ENCODE assay signal across 13 cellular contexts in the genomic region with DNA sequence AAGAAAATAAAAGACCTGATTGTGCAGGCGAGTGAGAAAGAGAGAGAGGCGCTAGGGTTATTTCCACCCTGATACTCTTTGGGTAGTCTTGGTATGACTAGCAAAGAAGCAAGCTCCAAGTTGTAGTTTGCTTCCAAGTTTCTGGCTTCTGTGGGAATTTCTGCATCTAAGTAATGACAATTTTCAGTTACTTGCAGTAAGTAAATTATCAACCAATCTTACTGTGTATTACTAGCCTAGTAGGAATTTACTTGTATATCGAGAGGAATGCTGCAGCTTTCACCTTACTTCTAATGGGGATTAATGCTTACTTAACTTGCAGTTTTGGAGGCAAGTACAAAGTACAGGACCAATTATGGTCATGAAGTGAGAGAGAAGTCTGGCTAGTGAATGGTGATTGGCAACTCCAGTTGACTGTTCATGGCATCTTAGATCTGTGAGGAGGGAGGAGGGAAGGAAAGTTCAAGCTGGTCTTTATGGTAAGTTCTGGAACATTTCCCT. TPM values are rescaled to one million over a fixed set of nuclear protein-coding genes. Genes with fewer than 3 reads are reported as not detected.
DNase-seq lines count a peak whose midpoint lies in the region; ATAC-seq, FAIRE-seq and TF ChIP-seq lines count a peak whose summit lies in the region.
"Had no signal": no experiment of that assay in that cellular context is flagged by ENCODE, and none has a peak within 500 bp of the region (broad histone marks: within the 10 kb centered on the region; RNA-seq: fewer than 3 reads in every experiment).

No MANE protein-coding gene starts in this region.

- H3K36me3 ChIP-seq in kidney (ENCODE audit: control insufficient read depth in 1 of 2, insufficient read depth in 2 of 2, low read length in 2 of 2) = no peaks in the 10 kb centered on the region
- H3K36me3 ChIP-seq in small intestine (ENCODE audit: control insufficient read depth in 2 of 2, insufficient read depth in 2 of 2, low read length in 2 of 2) = no peaks in the 10 kb centered on the region
- H3K36me3 ChIP-seq in adrenal gland (replicated peaks in 1 of 2) = no peaks in the 10 kb centered on the region

- peak overlapping the region; percentile 38 to 43 for H3K4me3 ChIP-seq in kidney (ENCODE audit: low read length in 2 of 2)
- H3K4me3 ChIP-seq in small intestine (ENCODE audit: low read depth in 1 of 2, low read length in 2 of 2) = no peak overlapping the region
- H3K4me3 ChIP-seq in adrenal gland = no peak overlapping the region

- H3K4me1 Mint-ChIP-seq in WTC11 = peaks cover 18% of the 10 kb centered on the region

- CTCF ChIA-PET in WTC11 (lab: Charles Lee) = interaction anchor here (1.4 kb wide), 1 partner anchor 25 kb away, joined by 5 read pairs; no protein-coding TSS in a partner anchor

- H3K36me3 Mint-ChIP-seq in WTC11 = no peaks in the 10 kb centered on the region

- no peak for TF ChIP-seq POLR2A in adrenal gland (IDR thresholded peaks at IDR 0.05)

- H3K9me3 ChIP-seq in kidney (ENCODE audit: control insufficient read depth in 1 of 2, low read length in 2 of 2) (no peaks in the 10 kb centered on the region), small intestine (ENCODE audit: control insufficient read depth, low read depth) (no peaks in the 10 kb centered on the region), adrenal gland (replicated peaks in 1 of 3) (no peaks in the 10 kb centered on the region)
- H3K9me3 ChIP-seq: neutrophil had no signal

- intact Hi-C loops in kidney (cut with DNase I) (no loop called here), adrenal gland (cut with DNase I) (no loop called here)

- no peak for ATAC-seq in WTC11

- 26 to 55% (median 32%) methylated on average over 3 of the region's 3 CpGs for WGBS in small intestine, 3 donors
- WGBS in adrenal gland, 4 donors = 83 to 89% (median 85%) methylated on average over 3 of the region's 3 CpGs

- H3K27me3 ChIP-seq in small intestine (ENCODE audit: control insufficient read depth in 2 of 2, insufficient read depth in 2 of 2, low read length in 2 of 2) (no peaks in the 10 kb centered on the region), adrenal gland (no peaks in the 10 kb centered on the region)
- H3K27me3 ChIP-seq: neutrophil had no signal

- FAIRE-seq in G401.6 (lab: Jason Lieb, UNC) (peak; percentile 54), kidney (lab: Jason Lieb, UNC) (peak; percentile 95), small intestine (lab: Jason Lieb, UNC) (no peak)

- H3K4me3 Mint-ChIP-seq in WTC11 = no peak overlapping the region

- TF ChIP-seq CTCF in WTC11 (IDR thresholded peaks at IDR 0.05) = no peak
- no peak for TF ChIP-seq CTCF in kidney (IDR thresholded peaks at IDR 0.05; ENCODE audit: borderline replicate concordance, extremely low read depth, insufficient read depth)
- no peak for TF ChIP-seq CTCF in adrenal gland (IDR thresholded peaks at IDR 0.05)

- POLR2A ChIA-PET in WTC11 (lab: Charles Lee) = interaction anchor here (0.6 kb wide), 1 partner anchor 9 kb away, joined by 4 read pairs; no protein-coding TSS in a partner anchor

- H3K27ac ChIP-seq in kidney (ENCODE audit: low read depth in 2 of 2, low read length in 2 of 2) (peak overlapping the region; percentile 79 to 91), small intestine (ENCODE audit: low read depth in 1 of 2, low read length in 1 of 2) (no peak overlapping the region), adrenal gland (no peak overlapping the region)
- H3K27ac ChIP-seq: neutrophil had no signal

- DNase-seq in WTC11 (ENCODE audit: low spot score) (no peak), kidney (no peak), small intestine (peak; percentile 86), NAMALWA (ENCODE audit: low spot score) (no peak), C1 segment of cervical spinal cord (lab: John Stamatoyannopoulos, UW) (no peak), adrenal gland (no peak)
- DNase-seq: anterior cingulate cortex; Karpas-422; stimulated activated CD4-positive, alpha-beta T cell treated with anti-CD3 and anti-CD28 coated beads, Interleukin-2, amount 100 ng/mL, for 24 hours; stimulated activated naive CD4-positive, alpha-beta T cell; T-helper 2 cell had no signal

- no peaks in the 10 kb centered on the region for H3K27me3 Mint-ChIP-seq in WTC11 (ENCODE audit: low read depth)

- peaks cover 8 to 11% of the 10 kb centered on the region in 2 donors for H3K4me1 ChIP-seq in kidney (ENCODE audit: control insufficient read depth in 1 of 2, insufficient read depth in 1 of 2, low read depth in 1 of 2, low read length in 2 of 2)
- H3K4me1 ChIP-seq in small intestine (ENCODE audit: control insufficient read depth in 2 of 2, insufficient read depth in 1 of 2, low read depth in 1 of 2, low read length in 1 of 2) = peaks cover 2 to 8% of the 10 kb centered on the region in 2 donors
- H3K4me1 ChIP-seq in adrenal gland (replicated peaks in 1 of 2) = peaks cover 18 to 30% of the 10 kb centered on the region in 2 donors

- H3K27ac Mint-ChIP-seq in WTC11 = peak overlapping the region; percentile 48; the same call in 1 of the 2 replicates

- H3K9ac ChIP-seq in kidney (ENCODE audit: low read length in 2 of 2) = peak overlapping the region in 1 of 2 donors; percentile 13

- H3K9me3 Mint-ChIP-seq in WTC11 = no peaks in the 10 kb centered on the region

TF ChIP-seq in WTC11, 78 proteins besides CTCF, POLR2A, EP300 and RAD21 (continues in another document):
- TF ChIP-seq ETV6 (CRISPR knock-in tag; IDR thresholded peaks at IDR 0.05) (no peak), ESRRA (CRISPR knock-in tag; IDR thresholded peaks at IDR 0.05; ENCODE audit: borderline replicate concordance) (no peak), ZNF121 (CRISPR knock-in tag; IDR thresholded peaks at IDR 0.05) (no peak), TCF7 (CRISPR knock-in tag; IDR thresholded peaks at IDR 0.05; ENCODE audit: low read depth) (no peak)
- TF ChIP-seq, protein P1, sequence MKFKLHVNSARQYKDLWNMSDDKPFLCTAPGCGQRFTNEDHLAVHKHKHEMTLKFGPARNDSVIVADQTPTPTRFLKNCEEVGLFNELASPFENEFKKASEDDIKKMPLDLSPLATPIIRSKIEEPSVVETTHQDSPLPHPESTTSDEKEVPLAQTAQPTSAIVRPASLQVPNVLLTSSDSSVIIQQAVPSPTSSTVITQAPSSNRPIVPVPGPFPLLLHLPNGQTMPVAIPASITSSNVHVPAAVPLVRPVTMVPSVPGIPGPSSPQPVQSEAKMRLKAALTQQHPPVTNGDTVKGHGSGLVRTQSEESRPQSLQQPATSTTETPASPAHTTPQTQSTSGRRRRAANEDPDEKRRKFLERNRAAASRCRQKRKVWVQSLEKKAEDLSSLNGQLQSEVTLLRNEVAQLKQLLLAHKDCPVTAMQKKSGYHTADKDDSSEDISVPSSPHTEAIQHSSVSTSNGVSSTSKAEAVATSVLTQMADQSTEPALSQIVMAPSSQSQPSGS (CRISPR knock-in tag; IDR thresholded peaks at IDR 0.05; ENCODE audit: borderline replicate concordance, low read depth) = no peak
- TF ChIP-seq, protein P2, sequence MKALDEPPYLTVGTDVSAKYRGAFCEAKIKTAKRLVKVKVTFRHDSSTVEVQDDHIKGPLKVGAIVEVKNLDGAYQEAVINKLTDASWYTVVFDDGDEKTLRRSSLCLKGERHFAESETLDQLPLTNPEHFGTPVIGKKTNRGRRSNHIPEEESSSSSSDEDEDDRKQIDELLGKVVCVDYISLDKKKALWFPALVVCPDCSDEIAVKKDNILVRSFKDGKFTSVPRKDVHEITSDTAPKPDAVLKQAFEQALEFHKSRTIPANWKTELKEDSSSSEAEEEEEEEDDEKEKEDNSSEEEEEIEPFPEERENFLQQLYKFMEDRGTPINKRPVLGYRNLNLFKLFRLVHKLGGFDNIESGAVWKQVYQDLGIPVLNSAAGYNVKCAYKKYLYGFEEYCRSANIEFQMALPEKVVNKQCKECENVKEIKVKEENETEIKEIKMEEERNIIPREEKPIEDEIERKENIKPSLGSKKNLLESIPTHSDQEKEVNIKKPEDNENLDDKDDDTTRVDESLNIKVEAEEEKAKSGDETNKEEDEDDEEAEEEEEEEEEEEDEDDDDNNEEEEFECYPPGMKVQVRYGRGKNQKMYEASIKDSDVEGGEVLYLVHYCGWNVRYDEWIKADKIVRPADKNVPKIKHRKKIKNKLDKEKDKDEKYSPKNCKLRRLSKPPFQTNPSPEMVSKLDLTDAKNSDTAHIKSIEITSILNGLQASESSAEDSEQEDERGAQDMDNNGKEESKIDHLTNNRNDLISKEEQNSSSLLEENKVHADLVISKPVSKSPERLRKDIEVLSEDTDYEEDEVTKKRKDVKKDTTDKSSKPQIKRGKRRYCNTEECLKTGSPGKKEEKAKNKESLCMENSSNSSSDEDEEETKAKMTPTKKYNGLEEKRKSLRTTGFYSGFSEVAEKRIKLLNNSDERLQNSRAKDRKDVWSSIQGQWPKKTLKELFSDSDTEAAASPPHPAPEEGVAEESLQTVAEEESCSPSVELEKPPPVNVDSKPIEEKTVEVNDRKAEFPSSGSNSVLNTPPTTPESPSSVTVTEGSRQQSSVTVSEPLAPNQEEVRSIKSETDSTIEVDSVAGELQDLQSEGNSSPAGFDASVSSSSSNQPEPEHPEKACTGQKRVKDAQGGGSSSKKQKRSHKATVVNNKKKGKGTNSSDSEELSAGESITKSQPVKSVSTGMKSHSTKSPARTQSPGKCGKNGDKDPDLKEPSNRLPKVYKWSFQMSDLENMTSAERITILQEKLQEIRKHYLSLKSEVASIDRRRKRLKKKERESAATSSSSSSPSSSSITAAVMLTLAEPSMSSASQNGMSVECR (CRISPR knock-in tag; IDR thresholded peaks at IDR 0.05; ENCODE audit: borderline replicate concordance) = no peak
- TF ChIP-seq, protein P3, sequence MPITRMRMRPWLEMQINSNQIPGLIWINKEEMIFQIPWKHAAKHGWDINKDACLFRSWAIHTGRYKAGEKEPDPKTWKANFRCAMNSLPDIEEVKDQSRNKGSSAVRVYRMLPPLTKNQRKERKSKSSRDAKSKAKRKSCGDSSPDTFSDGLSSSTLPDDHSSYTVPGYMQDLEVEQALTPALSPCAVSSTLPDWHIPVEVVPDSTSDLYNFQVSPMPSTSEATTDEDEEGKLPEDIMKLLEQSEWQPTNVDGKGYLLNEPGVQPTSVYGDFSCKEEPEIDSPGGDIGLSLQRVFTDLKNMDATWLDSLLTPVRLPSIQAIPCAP (CRISPR knock-in tag; IDR thresholded peaks at IDR 0.05) = no peak

RNA-seq across cellular contexts. Expression of gene TENT4B, which starts 31.9 kb away (rescaled TPM):
- 12.7 to 14.3 TPM (median 13.6 TPM) in 3 replicates for total RNA-seq in WTC11 (2021)
- total RNA-seq in kidney = 13.2 TPM
- 4.7 TPM for polyA plus RNA-seq in kidney (ENCODE audit: insufficient read depth, low read depth, low replicate concordance)
- 1 to 10 TPM; 5.1 to 8.9 (median 5.8) TPM for polyA plus RNA-seq in small intestine
- total RNA-seq in adrenal gland = 10 to 100 TPM in 7 of 8 donors, 1 to 10 TPM in 1; 6.8 to 19.3 (median 13.4) TPM
- polyA plus RNA-seq in adrenal gland = 10 to 100 TPM in 1 of 3 donors, 1 to 10 TPM in 2; 4.2 to 27.8 (median 6.0) TPM

Comparison
In these comparisons a context has a peak if more than half of its experiments do, and no peak if none do; other contexts are left out.
1. H3K27ac ChIP-seq: peak in kidney (2 of 2); none in small intestine (0 of 2) and adrenal gland (0 of 5).
2. H3K4me3 ChIP-seq: peak in kidney (2 of 2); none in small intestine (0 of 2) and adrenal gland (0 of 4).